Comparison of ENCODE assay signal across 8 cellular contexts in genomic region chr13:30892966-30893365, GRCh38. TPM values are rescaled to one million over a fixed set of nuclear protein-coding genes. Genes with fewer than 3 reads are reported as not detected.
DNase-seq lines count a peak whose midpoint lies in the region; ATAC-seq and TF ChIP-seq lines count a peak whose summit lies in the region.
"Had no signal": no experiment of that assay in that cellular context is flagged by ENCODE, and none has a peak within 500 bp of the region (broad histone marks: within the 10 kb centered on the region; RNA-seq: fewer than 3 reads in every experiment).

No MANE protein-coding gene starts in this region.

- no peaks in the 10 kb centered on the region for H3K36me3 ChIP-seq in Loucy (ENCODE audit: insufficient read depth, low read length)

- H3K4me3 ChIP-seq in Loucy (ENCODE audit: low read length, poor library complexity, severe bottlenecking) = no peak overlapping the region
- H3K4me3 ChIP-seq in dorsolateral prefrontal cortex = no peak overlapping the region
- H3K4me3 ChIP-seq: SK-N-MC had no signal

- no peak overlapping the region for H3K9ac ChIP-seq in Loucy (ENCODE audit: low read depth, low read length, poor library complexity, severe bottlenecking)

- H3K4me1 ChIP-seq in Loucy (ENCODE audit: insufficient read depth, low read length, poor library complexity, severe bottlenecking) = no peaks in the 10 kb centered on the region

- H3K9me2 ChIP-seq in Loucy (replicated peaks; ENCODE audit: low read depth, low read length) = no peaks in the 10 kb centered on the region

- H3K27me3 ChIP-seq in Loucy (ENCODE audit: insufficient read depth, low read length, poor library complexity, severe bottlenecking) (no peaks in the 10 kb centered on the region), dorsolateral prefrontal cortex (no peaks in the 10 kb centered on the region)

- H3K79me2 ChIP-seq in Loucy (ENCODE audit: insufficient read depth, low read length) = no peaks in the 10 kb centered on the region

- H3F3A ChIP-seq in Loucy (ENCODE audit: low read depth) = no peaks in the 10 kb centered on the region

- H3K9me3 ChIP-seq in Loucy (ENCODE audit: insufficient read depth, low read depth, low read length) = no peaks in the 10 kb centered on the region; the same call in 1 of the 2 replicates

- no peak overlapping the region for H3K27ac ChIP-seq in dorsolateral prefrontal cortex
- H3K27ac ChIP-seq: SK-N-MC had no signal

- intact Hi-C loops in dorsolateral prefrontal cortex (cut with DNase I) = no loop called here

- TF ChIP-seq CTCF in Loucy (conservative IDR thresholded peaks at IDR 0.05; ENCODE audit: low read length) = peak; percentile 74
- peak in 29 of 56 donors; percentile 11 to 44 (median 24) for TF ChIP-seq CTCF in dorsolateral prefrontal cortex (IDR thresholded peaks at IDR 0.05 in 54 of 56, conservative IDR thresholded peaks at IDR 0.05 in 2 of 56; ENCODE audit: low read depth in 1 of 56, partially characterized antibody in 56 of 56)
- peak in 1 of 3 donors; percentile 34 for TF ChIP-seq CTCF in omental fat pad (IDR thresholded peaks at IDR 0.05)

- no peak overlapping the region for H2AFZ ChIP-seq in Loucy (ENCODE audit: low read length)

- peak; percentile 91 for DNase-seq in ELF-1 (ENCODE audit: low read depth, low spot score)
- DNase-seq in dorsolateral prefrontal cortex = peak in 2 of 10 donors; percentile 58 to 69
- no peak for DNase-seq in omental fat pad (ENCODE audit: low spot score)
- no peak for DNase-seq in occipital lobe (lab: John Stamatoyannopoulos, UW)
- DNase-seq in NCI-H2107 (lab: John Stamatoyannopoulos, UW) = no peak
- no peak for DNase-seq in activated CD4-positive, alpha-beta T cell treated with anti-CD3 and anti-CD28 coated beads, Interleukin-2, amount 50 U/mL, for 1 hour

- H3K4me2 ChIP-seq in Loucy (ENCODE audit: low read depth, low read length, poor library complexity, severe bottlenecking) = no peak overlapping the region

- H4K20me1 ChIP-seq in Loucy (ENCODE audit: insufficient read depth, low read length, poor library complexity, severe bottlenecking) = no peaks in the 10 kb centered on the region

- peak; percentile 86 for ATAC-seq in omental fat pad (ENCODE audit: low FRiP score)

RNA-seq across cellular contexts. Expression of gene MEDAG, which starts 13.1 kb away (rescaled TPM):
- 1 to 10 TPM in 54 of 120 experiments, under 1 TPM in 64, not detected in 2; 0.19 to 6.8 (median 0.87) TPM for total RNA-seq in dorsolateral prefrontal cortex
- total RNA-seq in omental fat pad = 100 to 1,000 TPM; 113 to 601 (median 377) TPM
- total RNA-seq in occipital lobe = 0.78 TPM

RNA-seq across cellular contexts. Expression of gene TEX26, which starts 39.5 kb away (rescaled TPM):
- 1 to 10 TPM in 92 of 120 experiments, under 1 TPM in 25, not detected in 3; 0.46 to 4.7 (median 1.6) TPM for total RNA-seq in dorsolateral prefrontal cortex
- total RNA-seq in omental fat pad = 1 to 10 TPM in 1 of 4 donors, under 1 TPM in 2, not detected in 1; 0.36 to 1.5 (median 0.88) TPM
- 2.3 TPM for total RNA-seq in occipital lobe

Comparison
In these comparisons a context has a peak if more than half of its experiments do, and no peak if none do; other contexts are left out.
1. RNA of gene MEDAG, which starts 13.1 kb away (total RNA-seq): 113 to 601 TPM in omental fat pad; 0.19 to 6.8 TPM in dorsolateral prefrontal cortex and 0.78 TPM in occipital lobe (single experiment); every median in the first group is over 10 times any median in the second.